Comparison of ENCODE assay signal across 23 cellular contexts in the genomic region with DNA sequence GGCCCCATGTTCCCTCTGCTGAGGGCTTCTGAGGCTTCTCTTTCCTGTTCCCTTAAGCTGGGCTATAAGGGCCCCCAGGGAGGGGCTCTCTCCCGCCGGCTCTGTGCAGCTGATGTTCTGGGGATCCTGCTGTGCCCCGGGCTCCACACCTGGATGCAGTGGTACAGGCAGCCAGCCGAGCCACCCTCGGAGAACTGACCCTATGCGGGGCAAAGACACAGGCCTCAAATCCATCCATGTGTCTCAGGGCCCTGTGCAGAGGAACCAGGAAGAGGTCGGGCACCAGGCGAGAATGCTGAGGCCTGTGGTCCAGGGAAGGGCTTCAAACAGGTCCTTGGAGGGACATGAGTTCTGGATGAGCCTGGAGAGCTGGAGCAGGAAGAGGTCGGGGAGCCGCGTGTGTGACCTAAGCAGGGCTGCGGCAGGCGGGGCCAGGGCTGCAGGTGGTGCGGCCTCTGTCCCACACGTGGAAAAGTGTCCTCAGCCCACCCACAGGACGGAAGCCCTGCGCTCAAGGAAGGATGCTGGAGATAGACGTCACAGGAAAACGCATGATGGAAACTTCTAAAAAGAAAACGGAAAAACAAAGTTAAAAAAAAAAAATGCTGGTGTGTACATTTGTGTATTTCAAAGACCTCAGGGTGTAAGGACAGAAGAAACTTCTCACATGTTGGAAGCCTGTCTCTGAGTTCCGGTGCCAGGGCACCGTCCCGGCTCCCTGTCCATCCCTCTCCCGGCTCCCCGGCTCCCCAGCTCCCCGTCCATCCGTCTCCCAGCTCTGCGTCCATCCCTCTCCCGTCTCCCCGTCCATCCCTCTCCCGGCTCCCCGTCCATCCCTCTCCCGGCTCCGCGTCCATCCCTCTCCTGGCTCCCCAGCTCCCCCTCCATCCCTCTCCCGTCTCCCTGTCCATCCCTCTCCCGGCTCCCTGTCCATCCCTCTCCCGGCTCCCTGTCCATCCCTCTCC.
"Had no signal": no experiment of that assay in that cellular context is flagged by ENCODE, and none has a peak within 500 bp of the region (broad histone marks: within the 10 kb centered on the region; RNA-seq: fewer than 3 reads in every experiment).

No MANE protein-coding gene starts in this region.

- H3K9me3 ChIP-seq: left lung, ovary, psoas muscle, right lobe of liver, suprapubic skin, transverse colon, upper lobe of right lung, uterus had no signal

- H3K27ac ChIP-seq: esophagus squamous epithelium, left lung, ovary, psoas muscle, right lobe of liver, suprapubic skin, transverse colon, upper lobe of right lung, uterus had no signal

- H3K36me3 ChIP-seq: esophagus squamous epithelium, left lung, ovary, right lobe of liver, suprapubic skin, transverse colon, upper lobe of right lung, uterus had no signal

- H3K27me3 Mint-ChIP-seq: memory B cell; stimulated activated naive CD8-positive, alpha-beta T cell treated with anti-CD3 and anti-CD28 coated beads, Interleukin-15, amount 100 ng/mL, for 72 hours had no signal

- ATAC-seq: effector memory CD8-positive, alpha-beta T cell; left lung; natural killer cell; psoas muscle; right lobe of liver; stimulated activated naive CD8-positive, alpha-beta T cell treated with anti-CD3 and anti-CD28 coated beads, Interleukin-15, amount 100 ng/mL, for 72 hours; upper lobe of right lung had no signal

- H3K4me1 ChIP-seq: esophagus squamous epithelium, left lung, psoas muscle, right lobe of liver, suprapubic skin, transverse colon, upper lobe of right lung, uterus had no signal

- H3K27ac Mint-ChIP-seq: memory B cell; natural killer cell; stimulated activated naive CD8-positive, alpha-beta T cell treated with anti-CD3 and anti-CD28 coated beads, Interleukin-15, amount 100 ng/mL, for 72 hours had no signal

- H3K4me1 Mint-ChIP-seq: memory B cell; natural killer cell; stimulated activated naive CD8-positive, alpha-beta T cell treated with anti-CD3 and anti-CD28 coated beads, Interleukin-15, amount 100 ng/mL, for 72 hours had no signal

- H3K9me3 Mint-ChIP-seq: effector memory CD8-positive, alpha-beta T cell; natural killer cell had no signal

- H3K27me3 ChIP-seq: esophagus squamous epithelium, left lung, ovary, right lobe of liver, suprapubic skin, transverse colon, upper lobe of right lung, uterus had no signal

- H3K36me3 Mint-ChIP-seq: natural killer cell had no signal

- DNase-seq: cortex of kidney; effector memory CD8-positive, alpha-beta T cell; erythroblast; esophagus squamous epithelium; foreskin melanocyte; hypothalamus; natural killer cell; occipital lobe; ovary; small intestine; stimulated activated CD4-positive, alpha-beta T cell treated with anti-CD3 and anti-CD28 coated beads, Interleukin-15, amount 100 ng/mL, for 24 hours; stimulated activated CD4-positive, alpha-beta T cell treated with anti-CD3 and anti-CD28 coated beads, Interleukin-2, amount 100 ng/mL, for 48 hours; stimulated activated naive CD4-positive, alpha-beta T cell; stimulated activated naive CD8-positive, alpha-beta T cell treated with anti-CD3 and anti-CD28 coated beads, Interleukin-15, amount 100 ng/mL, for 72 hours; transverse colon; upper lobe of right lung; uterus had no signal

- H3K4me3 ChIP-seq: esophagus squamous epithelium, left lung, lung, ovary, psoas muscle, right lobe of liver, suprapubic skin, transverse colon, upper lobe of right lung, uterus had no signal

- H3K4me3 Mint-ChIP-seq: effector memory CD8-positive, alpha-beta T cell; memory B cell; natural killer cell; stimulated activated naive CD8-positive, alpha-beta T cell treated with anti-CD3 and anti-CD28 coated beads, Interleukin-15, amount 100 ng/mL, for 72 hours had no signal
